Comparison of ENCODE assay signal across 1 cellular context in genomic region chr2:230594286-230594840, GRCh38.
A peak's percentile ranks its signal among the peaks of the same experiment; 100 is the strongest.
TF ChIP-seq lines count a peak whose summit lies in the region.

No MANE protein-coding gene starts in this region.

TF ChIP-seq in GM12878, 131 proteins besides CTCF, POLR2A, EP300 and RAD21:
- TF ChIP-seq ESRRA (IDR thresholded peaks at IDR 0.05; ENCODE audit: low read length) (no peak), EED (IDR thresholded peaks at IDR 0.05; ENCODE audit: low read depth) (peak; percentile 33; the same call in 1 of the 2 replicates), ZNF274 (IDR thresholded peaks at IDR 0.05; ENCODE audit: insufficient read depth, insufficient read length) (no peak), ATF3 (IDR thresholded peaks at IDR 0.05; ENCODE audit: borderline replicate concordance, extremely low read depth, low read depth, low read length) (no peak), IRF4 (IDR thresholded peaks at IDR 0.05; ENCODE audit: low read depth, low read length) (no peak), RUNX3 (IDR thresholded peaks at IDR 0.05; ENCODE audit: low read length) (peak; percentile 25), POU2F2 (IDR thresholded peaks at IDR 0.05; ENCODE audit: borderline replicate concordance, low read depth, low read length) (no peak), NR2C2 (IDR thresholded peaks at IDR 0.05; ENCODE audit: borderline replicate concordance, control insufficient read depth, insufficient read length, low read depth) (no peak), NR2F1 (conservative IDR thresholded peaks at IDR 0.05) (no peak), LARP7 (IDR thresholded peaks at IDR 0.05) (no peak), SIN3A (IDR thresholded peaks at IDR 0.05; ENCODE audit: low read depth, low read length) (no peak), TAF1 (IDR thresholded peaks at IDR 0.05; ENCODE audit: borderline replicate concordance, low read depth, low read length) (no peak), IKZF1 (conservative IDR thresholded peaks at IDR 0.05) (peak; percentile 22; the same call in 1 of the 2 replicates), MTA2 (IDR thresholded peaks at IDR 0.05; ENCODE audit: low read depth) (no peak), BCLAF1 (IDR thresholded peaks at IDR 0.05) (no peak), TCF12 (IDR thresholded peaks at IDR 0.05; ENCODE audit: low read depth, low read length) (no peak), TCF7 (IDR thresholded peaks at IDR 0.05; ENCODE audit: borderline replicate concordance) (no peak), CREM (IDR thresholded peaks at IDR 0.05; ENCODE audit: low read depth) (no peak), MXI1 (IDR thresholded peaks at IDR 0.05; ENCODE audit: low read depth, low read length) (no peak), MEF2A (IDR thresholded peaks at IDR 0.05; ENCODE audit: insufficient read depth, low read depth, low read length) (0 out of 2 replicates have a peak, but pooled peaks have one; percentile 10), TARDBP (IDR thresholded peaks at IDR 0.05; ENCODE audit: borderline replicate concordance) (no peak), CEBPB (IDR thresholded peaks at IDR 0.05; ENCODE audit: borderline replicate concordance in 1 of 2, low read depth in 2 of 2, low read length in 2 of 2) (no peak), NRF1 (conservative IDR thresholded peaks at IDR 0.05; ENCODE audit: low read depth, low read length) (no peak), BACH1 (IDR thresholded peaks at IDR 0.05; ENCODE audit: borderline replicate concordance) (no peak)
- TF ChIP-seq, protein P1, sequence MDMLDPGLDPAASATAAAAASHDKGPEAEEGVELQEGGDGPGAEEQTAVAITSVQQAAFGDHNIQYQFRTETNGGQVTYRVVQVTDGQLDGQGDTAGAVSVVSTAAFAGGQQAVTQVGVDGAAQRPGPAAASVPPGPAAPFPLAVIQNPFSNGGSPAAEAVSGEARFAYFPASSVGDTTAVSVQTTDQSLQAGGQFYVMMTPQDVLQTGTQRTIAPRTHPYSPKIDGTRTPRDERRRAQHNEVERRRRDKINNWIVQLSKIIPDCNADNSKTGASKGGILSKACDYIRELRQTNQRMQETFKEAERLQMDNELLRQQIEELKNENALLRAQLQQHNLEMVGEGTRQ (IDR thresholded peaks at IDR 0.05; ENCODE audit: borderline replicate concordance, low read depth, low read length) = no peak
- TF ChIP-seq, protein P2, sequence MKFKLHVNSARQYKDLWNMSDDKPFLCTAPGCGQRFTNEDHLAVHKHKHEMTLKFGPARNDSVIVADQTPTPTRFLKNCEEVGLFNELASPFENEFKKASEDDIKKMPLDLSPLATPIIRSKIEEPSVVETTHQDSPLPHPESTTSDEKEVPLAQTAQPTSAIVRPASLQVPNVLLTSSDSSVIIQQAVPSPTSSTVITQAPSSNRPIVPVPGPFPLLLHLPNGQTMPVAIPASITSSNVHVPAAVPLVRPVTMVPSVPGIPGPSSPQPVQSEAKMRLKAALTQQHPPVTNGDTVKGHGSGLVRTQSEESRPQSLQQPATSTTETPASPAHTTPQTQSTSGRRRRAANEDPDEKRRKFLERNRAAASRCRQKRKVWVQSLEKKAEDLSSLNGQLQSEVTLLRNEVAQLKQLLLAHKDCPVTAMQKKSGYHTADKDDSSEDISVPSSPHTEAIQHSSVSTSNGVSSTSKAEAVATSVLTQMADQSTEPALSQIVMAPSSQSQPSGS (IDR thresholded peaks at IDR 0.05; ENCODE audit: low read length) = no peak
